ENCODE assay signal across 8 cellular contexts in genomic region chr22:35930933-35931332, GRCh38.
DNase-seq lines count a peak whose midpoint lies in the region; ATAC-seq, FAIRE-seq and TF ChIP-seq lines count a peak whose summit lies in the region.

No MANE protein-coding gene starts in this region.

- DNase-seq in Ammon's horn (ENCODE audit: low spot score), result peak; percentile 85
- peak; percentile 5 for DNase-seq in H54 (ENCODE audit: insufficient read length, low spot score)
- DNase-seq in PC-3, result peak; percentile 49
- peak; percentile 77 for DNase-seq in endothelial cell of umbilical vein (ENCODE audit: low read depth, low spot score)
- DNase-seq in nephron progenitor cell, result no peak
- no peak for DNase-seq in activated T-cell treated with anti-CD3 and anti-CD28 coated beads, Interleukin-2, amount 50 U/mL, for 1 hour
- DNase-seq in activated T-cell treated with anti-CD3 and anti-CD28 coated beads for 4 hours, result no peak

- H3K9me3 ChIP-seq in PC-3 (ENCODE audit: low read length) (no peaks in the 10 kb centered on the region), endothelial cell of umbilical vein (replicated peaks; ENCODE audit: control insufficient read depth, insufficient read depth, low read length) (no peaks in the 10 kb centered on the region)

- H3K9ac ChIP-seq in PC-3 (ENCODE audit: low read length) (no peak overlapping the region), endothelial cell of umbilical vein (replicated peaks; ENCODE audit: extremely low read depth, insufficient read depth, low read length) (no peak overlapping the region)

- peak; percentile 67 for ATAC-seq in PC-3
- no peak for ATAC-seq in HG02763 (IDR thresholded peaks at IDR 0.05; ENCODE audit: unreplicated experiment)

- no peak overlapping the region for H3K4me3 Mint-ChIP-seq in nephron progenitor cell

- no peaks in the 10 kb centered on the region for H3K9me1 ChIP-seq in endothelial cell of umbilical vein (replicated peaks; ENCODE audit: control insufficient read depth, extremely low read depth, insufficient read depth, low read length)

- no peaks in the 10 kb centered on the region for H3K9me3 Mint-ChIP-seq in nephron progenitor cell

- H3F3A ChIP-seq in PC-3 (ENCODE audit: low read length, unreplicated experiment), result no peaks in the 10 kb centered on the region

- peaks cover 33% of the 10 kb centered on the region for H3K4me1 Mint-ChIP-seq in nephron progenitor cell

- CTCF ChIA-PET in PC-3 (lab: Charles Lee), result interaction anchor here (0.6 to 2.3 kb wide), 2 partner anchors 96 to 135 kb away, joined by 3 to 8 read pairs; no protein-coding TSS in a partner anchor
- CTCF ChIA-PET in endothelial cell of umbilical vein (lab: Charles Lee), result interaction anchor here (0.6 to 3.3 kb wide), 41 partner anchors 9 to 580 kb away, joined by 3 to 92 read pairs (median 4); partner anchors contain the start of gene RBFOX2

- dilution Hi-C loops in endothelial cell of umbilical vein (cut with MboI; ENCODE audit: extremely low pct_ligation_motif_present, low sequenced_read_pairs), result no loop called here

- TF ChIP-seq POLR2A in H54 (IDR thresholded peaks at IDR 0.05; ENCODE audit: low read depth, low read length) (no peak), endothelial cell of umbilical vein (IDR thresholded peaks at IDR 0.05; ENCODE audit: low read depth, low read length) (no peak)

- no peak overlapping the region for H3K4me2 ChIP-seq in PC-3 (ENCODE audit: low read length)
- no peak overlapping the region for H3K4me2 ChIP-seq in endothelial cell of umbilical vein (ENCODE audit: insufficient read depth, low read length)

- peak; percentile 58 for FAIRE-seq in H54 (lab: Jason Lieb, UNC)
- FAIRE-seq in endothelial cell of umbilical vein (lab: Jason Lieb, UNC), result peak; percentile 61

- intact Hi-C loops in PC-3 (cut with micrococcal nuclease) (loop anchor here (1.0 to 5.0 kb wide), 3 partner anchors 96 to 193 kb away; partner anchors contain the start of gene RBFOX2), endothelial cell of umbilical vein (cut with micrococcal nuclease) (loop anchor here (1.0 to 2.0 kb wide), 3 partner anchors 98 to 193 kb away; partner anchors contain the start of gene RBFOX2)

- H3K27me3 ChIP-seq in PC-3 (ENCODE audit: low read length), result no peaks in the 10 kb centered on the region
- no peaks in the 10 kb centered on the region for H3K27me3 ChIP-seq in endothelial cell of umbilical vein (ENCODE audit: control insufficient read depth in 2 of 2, insufficient read depth in 2 of 2, low read length in 2 of 2)

- H3K79me2 ChIP-seq in PC-3 (ENCODE audit: low read length) (peaks cover 13% of the 10 kb centered on the region), endothelial cell of umbilical vein (ENCODE audit: control insufficient read depth, insufficient read depth, low read length) (peaks cover 2% of the 10 kb centered on the region)

- no peaks in the 10 kb centered on the region for H3K9me2 ChIP-seq in PC-3 (replicated peaks; ENCODE audit: low read length)

- H4K20me1 ChIP-seq in PC-3 (ENCODE audit: low read length), result no peaks in the 10 kb centered on the region
- H4K20me1 ChIP-seq in endothelial cell of umbilical vein (replicated peaks; ENCODE audit: control insufficient read depth, extremely low read depth, insufficient read depth, low read length), result no peaks in the 10 kb centered on the region

- H2AFZ ChIP-seq in PC-3 (ENCODE audit: low read length), result no peak overlapping the region
- no peak overlapping the region for H2AFZ ChIP-seq in endothelial cell of umbilical vein (ENCODE audit: low read depth, low read length)

- H3K27ac Mint-ChIP-seq in nephron progenitor cell, result peak overlapping the region; percentile 53

- TF ChIP-seq CTCF in PC-3 (conservative IDR thresholded peaks at IDR 0.05; ENCODE audit: low read depth, low read length), result peak; percentile 62
- peak; percentile 40 to 60 for TF ChIP-seq CTCF in endothelial cell of umbilical vein (IDR thresholded peaks at IDR 0.05; ENCODE audit: extremely low read depth in 1 of 2, insufficient read depth in 1 of 2, low read depth in 1 of 2, low read length in 2 of 2)
- peak; percentile 53 for TF ChIP-seq CTCF in nephron progenitor cell (IDR thresholded peaks at IDR 0.05)

- no peaks in the 10 kb centered on the region for H3K27me3 Mint-ChIP-seq in nephron progenitor cell (ENCODE audit: low read depth, poor library complexity)

- no peaks in the 10 kb centered on the region for H3K36me3 ChIP-seq in PC-3 (ENCODE audit: low read depth, low read length)
- no peaks in the 10 kb centered on the region for H3K36me3 ChIP-seq in endothelial cell of umbilical vein (ENCODE audit: control insufficient read depth in 2 of 2, extremely low read depth in 1 of 2, insufficient read depth in 2 of 2, low read length in 2 of 2)

- no TSS peak for BruUV-seq in PC-3 (replicated peaks; lab: Mats Ljungman, UMichigan)
- no TSS peak for BruUV-seq in endothelial cell of umbilical vein (replicated peaks; lab: Mats Ljungman, UMichigan)

- peaks cover 11% of the 10 kb centered on the region for H3K36me3 Mint-ChIP-seq in nephron progenitor cell (ENCODE audit: low read depth)

- H3K27ac ChIP-seq in PC-3 (ENCODE audit: low read length) (no peak overlapping the region), endothelial cell of umbilical vein (ENCODE audit: insufficient read depth, low read depth, low read length) (no peak overlapping the region)

- H3K4me1 ChIP-seq in PC-3 (ENCODE audit: insufficient read depth, low read length) (no peaks in the 10 kb centered on the region), endothelial cell of umbilical vein (ENCODE audit: control insufficient read depth, extremely low read depth, insufficient read depth, low read length) (no peaks in the 10 kb centered on the region)

- H3K4me3 ChIP-seq in PC-3 (ENCODE audit: low read length) (no peak overlapping the region), endothelial cell of umbilical vein (replicated peaks in 1 of 3; ENCODE audit: insufficient read depth in 1 of 3, low read depth in 1 of 3, low read length in 3 of 3) (no peak overlapping the region)

- POLR2A ChIA-PET in PC-3 (lab: Charles Lee; ENCODE audit: unreplicated experiment), result no interaction called here
- POLR2A ChIA-PET in endothelial cell of umbilical vein (lab: Charles Lee), result no interaction called here

TF ChIP-seq in endothelial cell of umbilical vein, 7 proteins besides CTCF, POLR2A, EP300 and RAD21:
- TF ChIP-seq GATA2 (IDR thresholded peaks at IDR 0.05; ENCODE audit: insufficient read depth, insufficient read length, low read depth, low read length), result no peak
- no peak for TF ChIP-seq EZH2 (IDR thresholded peaks at IDR 0.05; ENCODE audit: borderline replicate concordance, low read depth, low read length, severe bottlenecking)
- no peak for TF ChIP-seq FOS (IDR thresholded peaks at IDR 0.05; ENCODE audit: borderline replicate concordance, insufficient read depth, low read length)
- no peak for TF ChIP-seq JUN (IDR thresholded peaks at IDR 0.05; ENCODE audit: borderline replicate concordance, insufficient read depth, insufficient read length, low read depth)
- TF ChIP-seq, protein P1, sequence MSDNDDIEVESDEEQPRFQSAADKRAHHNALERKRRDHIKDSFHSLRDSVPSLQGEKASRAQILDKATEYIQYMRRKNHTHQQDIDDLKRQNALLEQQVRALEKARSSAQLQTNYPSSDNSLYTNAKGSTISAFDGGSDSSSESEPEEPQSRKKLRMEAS (IDR thresholded peaks at IDR 0.05; ENCODE audit: insufficient read depth, insufficient read length), result no peak
- no peak for TF ChIP-seq POLR2AphosphoS5 (IDR thresholded peaks at IDR 0.05; ENCODE audit: insufficient read depth, low read depth, low read length)
- TF ChIP-seq MYC (IDR thresholded peaks at IDR 0.05; ENCODE audit: low read depth, low read length), result no peak

Comparison
In these comparisons a context has a peak if more than half of its experiments do, and no peak if none do; other contexts are left out.
1. DNase-seq: peak in Ammon's horn (single experiment), H54 (single experiment), PC-3 (single experiment) and endothelial cell of umbilical vein (single experiment); none in nephron progenitor cell (single experiment), activated T-cell treated with anti-CD3 and anti-CD28 coated beads, Interleukin-2, amount 50 U/mL, for 1 hour (single experiment) and activated T-cell treated with anti-CD3 and anti-CD28 coated beads for 4 hours (single experiment).
2. Peak in every context shown above with its lines, with median percentiles within 50 percentile points of each other: CTCF ChIP-seq.